Comparison of ENCODE assay signal across 1 cellular context in the genomic region with DNA sequence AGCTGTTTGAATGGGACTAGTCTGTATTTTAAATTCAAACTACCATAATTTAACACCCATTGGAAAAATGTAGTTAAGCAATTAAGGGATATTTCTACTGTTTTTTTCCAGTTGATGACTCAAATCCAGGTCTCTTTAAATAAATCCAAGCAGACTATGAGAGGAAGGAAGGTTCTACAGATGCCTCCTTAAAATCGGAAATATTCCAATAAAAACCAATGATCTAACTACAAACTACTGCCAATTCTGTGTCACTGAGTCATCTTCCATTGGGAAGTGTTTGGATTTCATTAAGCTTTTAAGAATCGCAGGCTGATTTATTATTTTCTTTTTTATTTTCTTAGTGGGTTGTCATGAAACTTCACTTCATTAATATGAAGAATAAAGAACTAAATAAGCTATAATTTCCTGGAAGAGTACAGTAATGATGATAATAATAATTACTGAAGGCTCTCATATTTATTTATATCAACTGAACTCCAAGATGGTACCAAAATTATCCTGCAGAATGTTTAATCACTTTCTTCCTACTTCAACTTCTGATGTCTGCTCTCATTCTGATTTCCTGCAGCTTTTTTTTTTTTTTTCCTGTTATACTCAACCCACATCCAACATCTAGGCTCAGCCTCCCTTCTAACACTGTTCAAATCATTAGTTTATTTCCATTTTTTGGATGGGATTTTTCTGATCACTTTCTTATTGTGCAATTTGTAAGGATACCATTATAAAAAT.
A peak's percentile ranks its signal among the peaks of the same experiment; 100 is the strongest.
TF ChIP-seq lines count a peak whose summit lies in the region.

No MANE protein-coding gene starts in this region.

TF ChIP-seq in SK-N-SH, 30 proteins besides CTCF, POLR2A, EP300 and RAD21 (continued from another document):
- TF ChIP-seq REST (IDR thresholded peaks at IDR 0.05; ENCODE audit: low read depth, low read length) (no peak), TAF1 (IDR thresholded peaks at IDR 0.05; ENCODE audit: borderline replicate concordance, low read depth, low read length) (no peak), GABPA (IDR thresholded peaks at IDR 0.05; ENCODE audit: low read depth) (no peak), NRF1 (IDR thresholded peaks at IDR 0.05; ENCODE audit: low read depth, low read length) (no peak), SMC3 (IDR thresholded peaks at IDR 0.05; ENCODE audit: low read depth, low read length) (no peak), MEF2A (IDR thresholded peaks at IDR 0.05; ENCODE audit: borderline replicate concordance, low read depth) (0 out of 2 replicates have a peak, but pooled peaks have one; percentile 19), JUND (IDR thresholded peaks at IDR 0.05) (peak; percentile 58), SIN3A (IDR thresholded peaks at IDR 0.05; ENCODE audit: borderline replicate concordance, low read depth, low read length) (no peak), YY1 (IDR thresholded peaks at IDR 0.05; ENCODE audit: low read depth) (no peak), NFIC (IDR thresholded peaks at IDR 0.05; ENCODE audit: borderline replicate concordance) (peak; percentile 81), RCOR1 (IDR thresholded peaks at IDR 0.05; ENCODE audit: low read length) (no peak), FOSL2 (IDR thresholded peaks at IDR 0.05; ENCODE audit: borderline replicate concordance, low read depth) (peak; percentile 64), ELF1 (IDR thresholded peaks at IDR 0.05) (no peak), POLR2AphosphoS5 (IDR thresholded peaks at IDR 0.05; ENCODE audit: low read depth, low read length) (no peak), PBX3 (IDR thresholded peaks at IDR 0.05) (peak; percentile 52), EZH2phosphoT487 (IDR thresholded peaks at IDR 0.05; ENCODE audit: borderline replicate concordance, low read depth) (no peak)
- TF ChIP-seq, protein P1, sequence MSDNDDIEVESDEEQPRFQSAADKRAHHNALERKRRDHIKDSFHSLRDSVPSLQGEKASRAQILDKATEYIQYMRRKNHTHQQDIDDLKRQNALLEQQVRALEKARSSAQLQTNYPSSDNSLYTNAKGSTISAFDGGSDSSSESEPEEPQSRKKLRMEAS (IDR thresholded peaks at IDR 0.05; ENCODE audit: low read depth) = no peak
